In genomic region chr5:140574165-140574564, GRCh38 we compare ENCODE assay signal across 21 cellular contexts. TPM values are rescaled to one million over a fixed set of nuclear protein-coding genes. Genes with fewer than 3 reads are reported as not detected.
A peak's percentile ranks its signal among the peaks of the same experiment; 100 is the strongest.
DNase-seq lines count a peak whose midpoint lies in the region; ATAC-seq, FAIRE-seq and TF ChIP-seq lines count a peak whose summit lies in the region.
"Had no signal": no experiment of that assay in that cellular context is flagged by ENCODE, and none has a peak within 500 bp of the region (broad histone marks: within the 10 kb centered on the region; RNA-seq: fewer than 3 reads in every experiment).

No MANE protein-coding gene starts in this region.

- H3K27ac ChIP-seq in HepG2 (ENCODE audit: extremely low read length, insufficient read depth, low read length), result no peak overlapping the region
- H3K27ac ChIP-seq: BLaER1, cardiac muscle cell, SK-N-MC, stomach had no signal

- no peaks in the 10 kb centered on the region for H3K79me2 ChIP-seq in HepG2 (ENCODE audit: insufficient read depth, low read length)

- TF ChIP-seq EP300 in HepG2 (IDR thresholded peaks at IDR 0.05; ENCODE audit: low read depth in 2 of 2, low read length in 2 of 2), result no peak
- no peak for TF ChIP-seq EP300 in HepG2 (CRISPR knock-in tag; IDR thresholded peaks at IDR 0.05; ENCODE audit: borderline replicate concordance)

- no peak for TF ChIP-seq POLR2A in HepG2 (IDR thresholded peaks at IDR 0.05; ENCODE audit: insufficient read depth in 1 of 2, low read depth in 2 of 2, low read length in 2 of 2)

- no peak for TF ChIP-seq RAD21 in HepG2 (CRISPR knock-in tag; IDR thresholded peaks at IDR 0.05)

- no peaks in the 10 kb centered on the region for H4K20me1 ChIP-seq in HepG2 (ENCODE audit: insufficient read depth, low read length)
- H4K20me1 ChIP-seq: BLaER1 had no signal

- no peak overlapping the region for H3K9ac ChIP-seq in HepG2 (ENCODE audit: insufficient read depth, low read depth, low read length)
- H3K9ac ChIP-seq: BLaER1 had no signal

- WGBS in HepG2 (ENCODE audit: low lambda C conversion rate), result 8% methylated on average over 3 of the region's 3 CpGs

- no peaks in the 10 kb centered on the region for H3K9me3 ChIP-seq in HepG2 (ENCODE audit: low read length)
- H3K9me3 ChIP-seq: BLaER1, stomach had no signal

- peaks cover 47% of the 10 kb centered on the region for H3K4me1 ChIP-seq in HepG2 (ENCODE audit: insufficient read depth, low read length)

- POLR2A ChIA-PET in HepG2 (lab: Yijun Ruan, JAX), result no interaction called here

- H3K27ac Mint-ChIP-seq in activated T-cell treated with anti-CD3 and anti-CD28 coated beads, Interleukin-2, amount 50 U/mL, for 24 hours, result peak overlapping the region; percentile 33
- no peak overlapping the region for H3K27ac Mint-ChIP-seq in activated T-cell treated with anti-CD3 and anti-CD28 coated beads, Interleukin-2, amount 50 U/mL, for 72 hours
- H3K27ac Mint-ChIP-seq: activated naive CD8-positive, alpha-beta T cell treated with anti-CD3 and anti-CD28 coated beads, Interleukin-2, amount 10 ng/mL, durations not matched to agents 7 days and 5 days had no signal

- in situ Hi-C loops in HepG2 (cut with HindIII; ENCODE audit: extremely low pct_ligation_motif_present, low pct_unique_long_range_greater_than_20kb), result no loop called here

- H3K4me3 ChIP-seq in HepG2 (replicated peaks in 1 of 3; ENCODE audit: insufficient read depth in 1 of 3, low read depth in 2 of 3, low read length in 3 of 3), result no peak overlapping the region
- H3K4me3 ChIP-seq: BLaER1, cardiac muscle cell, SK-N-MC, stomach had no signal

- H3K27me3 ChIP-seq in HepG2 (ENCODE audit: control insufficient read depth in 1 of 2, insufficient read depth in 2 of 2, low read length in 2 of 2), result no peaks in the 10 kb centered on the region
- H3K27me3 ChIP-seq: BLaER1, cardiac muscle cell, stomach had no signal

- no peak for TF ChIP-seq CTCF in HepG2 (CRISPR knock-in tag; IDR thresholded peaks at IDR 0.05)

- H3K27me3 Mint-ChIP-seq in activated T-cell treated with anti-CD3 and anti-CD28 coated beads, Interleukin-2, amount 50 U/mL, for 24 hours, result no peaks in the 10 kb centered on the region
- no peaks in the 10 kb centered on the region for H3K27me3 Mint-ChIP-seq in activated T-cell treated with anti-CD3 and anti-CD28 coated beads, Interleukin-2, amount 50 U/mL, for 72 hours (ENCODE audit: low read depth)
- H3K27me3 Mint-ChIP-seq: activated naive CD8-positive, alpha-beta T cell treated with anti-CD3 and anti-CD28 coated beads, Interleukin-2, amount 10 ng/mL, durations not matched to agents 7 days and 5 days; naive thymus-derived CD8-positive, alpha-beta T cell had no signal

- CTCF ChIA-PET in HepG2 (lab: Yijun Ruan, JAX; ENCODE audit: low intra/inter-chr PET ratio, low total read pairs), result interaction anchor here (4.0 kb wide), 1 partner anchor 61 kb away, joined by 11 read pairs; no protein-coding TSS in a partner anchor

- H3K4me2 ChIP-seq in HepG2 (ENCODE audit: low read depth, low read length), result peak overlapping the region; percentile 52
- H3K4me2 ChIP-seq: BLaER1 had no signal

- no TSS peak for BruUV-seq in HepG2 (replicated peaks; lab: Mats Ljungman, UMichigan)

- peaks cover 16% of the 10 kb centered on the region for H3K36me3 Mint-ChIP-seq in activated T-cell treated with anti-CD3 and anti-CD28 coated beads, Interleukin-2, amount 50 U/mL, for 24 hours (ENCODE audit: low read depth)
- H3K36me3 Mint-ChIP-seq in activated T-cell treated with anti-CD3 and anti-CD28 coated beads, Interleukin-2, amount 50 U/mL, for 72 hours (ENCODE audit: insufficient read depth in 2 of 2), result peaks cover 0 to 2% of the 10 kb centered on the region in 2 donors

- no peaks in the 10 kb centered on the region for H3K9me3 Mint-ChIP-seq in activated T-cell treated with anti-CD3 and anti-CD28 coated beads, Interleukin-2, amount 50 U/mL, for 24 hours
- no peaks in the 10 kb centered on the region for H3K9me3 Mint-ChIP-seq in activated T-cell treated with anti-CD3 and anti-CD28 coated beads, Interleukin-2, amount 50 U/mL, for 72 hours
- H3K9me3 Mint-ChIP-seq: activated naive CD8-positive, alpha-beta T cell treated with anti-CD3 and anti-CD28 coated beads, Interleukin-2, amount 10 ng/mL, durations not matched to agents 7 days and 5 days; naive thymus-derived CD8-positive, alpha-beta T cell had no signal

- H3K4me1 Mint-ChIP-seq in activated T-cell treated with anti-CD3 and anti-CD28 coated beads, Interleukin-2, amount 50 U/mL, for 24 hours (ENCODE audit: low read depth), result peaks cover 16% of the 10 kb centered on the region
- peaks cover 9% of the 10 kb centered on the region for H3K4me1 Mint-ChIP-seq in activated T-cell treated with anti-CD3 and anti-CD28 coated beads, Interleukin-2, amount 50 U/mL, for 72 hours (ENCODE audit: low read depth)

- no peak overlapping the region for H3K4me3 Mint-ChIP-seq in activated T-cell treated with anti-CD3 and anti-CD28 coated beads, Interleukin-2, amount 50 U/mL, for 24 hours
- H3K4me3 Mint-ChIP-seq in activated T-cell treated with anti-CD3 and anti-CD28 coated beads, Interleukin-2, amount 50 U/mL, for 72 hours, result no peak overlapping the region
- H3K4me3 Mint-ChIP-seq: activated naive CD8-positive, alpha-beta T cell treated with anti-CD3 and anti-CD28 coated beads, Interleukin-2, amount 10 ng/mL, durations not matched to agents 7 days and 5 days; naive thymus-derived CD8-positive, alpha-beta T cell had no signal

- intact Hi-C loops in HepG2 (cut with micrococcal nuclease; ENCODE audit: unreplicated experiment) (loop anchor here (2.0 kb wide), 1 partner anchor 37 kb away; no protein-coding TSS in a partner anchor), sciatic nerve (cut with DNase I) (no loop called here)

- no peak for DNase-seq in activated T-cell treated with anti-CD3 and anti-CD28 coated beads, Interleukin-2, amount 50 U/mL, for 24 hours
- DNase-seq in activated T-cell treated with anti-CD3 and anti-CD28 coated beads, Interleukin-2, amount 50 U/mL, for 72 hours, result no peak
- DNase-seq in amniotic epithelial cell (ENCODE audit: low read depth) (peak; percentile 92), HepG2 (ENCODE audit: low spot score) (no peak), sciatic nerve (ENCODE audit: low spot score) (no peak), T-helper 9 cell (no peak), NCI-H69 (lab: John Stamatoyannopoulos, UW) (no peak)
- no peak for DNase-seq in NK-92 treated with Interleukin-12 subunit alpha and Interleukin-12 subunit beta, amount 100 ng/mL, for 24 hours (lab: John Stamatoyannopoulos, UW)
- DNase-seq: activated CD4-positive, alpha-beta T cell treated with anti-CD3 and anti-CD28 coated beads, Interleukin-2, amount 50 U/mL, for 4 hours; activated naive CD8-positive, alpha-beta T cell treated with anti-CD3 and anti-CD28 coated beads, Interleukin-2, amount 10 ng/mL, durations not matched to agents 7 days and 5 days; activated T-cell treated with anti-CD3 and anti-CD28 coated beads, Interleukin-2, amount 50 U/mL, for 48 hours; naive thymus-derived CD8-positive, alpha-beta T cell; NCI-H526 treated with DMSO at 0.1 percent for 48 hours; retina; stomach had no signal

- no peak for FAIRE-seq in HepG2 (lab: Jason Lieb, UNC)
- FAIRE-seq: H1, TTC549 had no signal

- ATAC-seq in activated T-cell treated with anti-CD3 and anti-CD28 coated beads, Interleukin-2, amount 50 U/mL, for 72 hours (replicated peaks in 1 of 2), result no peak
- peak; percentile 18; the same call in 1 of the 3 replicates for ATAC-seq in HepG2
- ATAC-seq in sciatic nerve, result peak; percentile 64
- ATAC-seq: naive thymus-derived CD8-positive, alpha-beta T cell had no signal

- H3K36me3 ChIP-seq in HepG2 (replicated peaks in 1 of 2; ENCODE audit: control insufficient read depth in 1 of 2, insufficient read depth in 2 of 2, low read length in 2 of 2), result no peaks in the 10 kb centered on the region
- H3K36me3 ChIP-seq: cardiac muscle cell had no signal

- H2AFZ ChIP-seq in HepG2 (ENCODE audit: low read length), result peak overlapping the region; percentile 56

RNA-seq across cellular contexts. Expression of gene SLC35A4, which starts 9.5 kb away (rescaled TPM):
- 10 to 100 TPM; 52.7 to 69.3 TPM for total RNA-seq in activated T-cell treated with anti-CD3 and anti-CD28 coated beads, Interleukin-2, amount 50 U/mL, for 72 hours
- total RNA-seq in HepG2 (2016; rRNA removed; fragmentation: Illumina TruSeq; extraction: Trizol), result 0.71 and 0.95 TPM in 2 replicates
- 0.18 and 0.20 TPM in 2 replicates for total RNA-seq in HepG2 (2016; cell fraction: cytosol; rRNA removed; fragmentation: Illumina TruSeq; extraction: Trizol; ENCODE audit: low read depth)
- 0.55 and 1.4 TPM in 2 replicates for total RNA-seq in HepG2 (2016; cell fraction: insoluble cytoplasmic fraction; rRNA removed; fragmentation: Illumina TruSeq; extraction: Trizol)
- total RNA-seq in HepG2 (2016; cell fraction: membrane; rRNA removed; fragmentation: Illumina TruSeq; extraction: Trizol), result 1.3 TPM in 2 replicates
- total RNA-seq in HepG2 (2016; cell fraction: nucleus; rRNA removed; fragmentation: Illumina TruSeq; extraction: Trizol), result 0.50 and 1.2 TPM in 2 replicates
- polyA plus RNA-seq in HepG2 (2011; rRNA removed), result 4.0 and 5.0 TPM in 2 replicates
- 2.0 and 2.4 TPM in 2 replicates for polyA plus RNA-seq in HepG2 (2011; cell fraction: cytosol; rRNA removed)
- polyA plus RNA-seq in HepG2 (2011; cell fraction: nucleus; rRNA removed), result 1.8 and 2.8 TPM in 2 replicates
- polyA plus RNA-seq in HepG2 (2012), result 1.7 and 2.1 TPM in 2 replicates
- polyA plus RNA-seq in HepG2 (2016; cell fraction: cytosol; fragmentation: Illumina TruSeq; extraction: Trizol; ENCODE audit: low read depth), result 0.37 and 0.50 TPM in 2 replicates
- 1.2 and 1.3 TPM in 2 replicates for polyA plus RNA-seq in HepG2 (2016; cell fraction: insoluble cytoplasmic fraction; fragmentation: Illumina TruSeq; extraction: Trizol; ENCODE audit: low read depth)
- polyA plus RNA-seq in HepG2 (2016; cell fraction: membrane; fragmentation: Illumina TruSeq; extraction: Trizol; ENCODE audit: low read depth), result 1.8 TPM in 2 replicates
- 1.0 and 1.4 TPM in 2 replicates for polyA plus RNA-seq in HepG2 (2016; cell fraction: nucleus; fragmentation: Illumina TruSeq; extraction: Trizol; ENCODE audit: insufficient read depth, low read depth)
- 4.2 and 169 TPM in 2 replicates for polyA minus RNA-seq in HepG2 (2011; rRNA and poly(A)+ RNA removed; ENCODE audit: low replicate concordance)
- 0.79 TPM in 2 replicates for polyA minus RNA-seq in HepG2 (2011; cell fraction: cytosol; rRNA and poly(A)+ RNA removed)
- polyA minus RNA-seq in HepG2 (2011; cell fraction: nucleus; rRNA and poly(A)+ RNA removed), result 1.0 and 1.5 TPM in 2 replicates
- 37.9 TPM for total RNA-seq in sciatic nerve

RNA-seq across cellular contexts. Expression of gene APBB3, which starts 9.8 kb away (rescaled TPM):
- 10 to 100 TPM; 33.8 to 38.2 TPM for total RNA-seq in activated T-cell treated with anti-CD3 and anti-CD28 coated beads, Interleukin-2, amount 50 U/mL, for 72 hours
- total RNA-seq in HepG2 (2016; rRNA removed; fragmentation: Illumina TruSeq; extraction: Trizol), result 0.22 and 0.38 TPM in 2 replicates
- not detected in 2 replicates for total RNA-seq in HepG2 (2016; cell fraction: cytosol; rRNA removed; fragmentation: Illumina TruSeq; extraction: Trizol; ENCODE audit: low read depth)
- 0.24 TPM in 1 of 2 replicates, not detected in the other for total RNA-seq in HepG2 (2016; cell fraction: insoluble cytoplasmic fraction; rRNA removed; fragmentation: Illumina TruSeq; extraction: Trizol)
- total RNA-seq in HepG2 (2016; cell fraction: membrane; rRNA removed; fragmentation: Illumina TruSeq; extraction: Trizol), result not detected in 2 replicates
- total RNA-seq in HepG2 (2016; cell fraction: nucleus; rRNA removed; fragmentation: Illumina TruSeq; extraction: Trizol), result 0.43 and 0.78 TPM in 2 replicates
- 0.78 and 1.4 TPM in 2 replicates for polyA plus RNA-seq in HepG2 (2011; rRNA removed)
- polyA plus RNA-seq in HepG2 (2011; cell fraction: cytosol; rRNA removed), result 0.17 and 0.21 TPM in 2 replicates
- 9.0 and 9.1 TPM in 2 replicates for polyA plus RNA-seq in HepG2 (2011; cell fraction: nucleus; rRNA removed)
- 0.38 and 0.51 TPM in 2 replicates for polyA plus RNA-seq in HepG2 (2012)
- not detected in 2 replicates for polyA plus RNA-seq in HepG2 (2016; cell fraction: cytosol; fragmentation: Illumina TruSeq; extraction: Trizol; ENCODE audit: low read depth)
- polyA plus RNA-seq in HepG2 (2016; cell fraction: insoluble cytoplasmic fraction; fragmentation: Illumina TruSeq; extraction: Trizol; ENCODE audit: low read depth), result not detected in 2 replicates
- not detected in 2 replicates for polyA plus RNA-seq in HepG2 (2016; cell fraction: membrane; fragmentation: Illumina TruSeq; extraction: Trizol; ENCODE audit: low read depth)
- 1.9 and 2.0 TPM in 2 replicates for polyA plus RNA-seq in HepG2 (2016; cell fraction: nucleus; fragmentation: Illumina TruSeq; extraction: Trizol; ENCODE audit: insufficient read depth, low read depth)
- polyA minus RNA-seq in HepG2 (2011; rRNA and poly(A)+ RNA removed; ENCODE audit: low replicate concordance), result 0.68 and 26.5 TPM in 2 replicates
- 0.70 TPM in 1 of 2 replicates, not detected in the other for polyA minus RNA-seq in HepG2 (2011; cell fraction: cytosol; rRNA and poly(A)+ RNA removed)
- polyA minus RNA-seq in HepG2 (2011; cell fraction: nucleus; rRNA and poly(A)+ RNA removed), result 1.3 and 3.2 TPM in 2 replicates
- 43.1 TPM for total RNA-seq in sciatic nerve

RNA-seq across cellular contexts. Expression of gene SRA1, which starts 16.9 kb away (rescaled TPM):
- 10 to 100 TPM; 50.8 to 61.1 TPM for total RNA-seq in activated T-cell treated with anti-CD3 and anti-CD28 coated beads, Interleukin-2, amount 50 U/mL, for 72 hours
- total RNA-seq in HepG2 (2016; rRNA removed; fragmentation: Illumina TruSeq; extraction: Trizol) (32.8 and 38.1 TPM in 2 replicates), sciatic nerve (23.2 TPM)
- 39.0 and 47.9 TPM in 2 replicates for total RNA-seq in HepG2 (2016; cell fraction: cytosol; rRNA removed; fragmentation: Illumina TruSeq; extraction: Trizol; ENCODE audit: low read depth)
- 31.9 and 32.7 TPM in 2 replicates for total RNA-seq in HepG2 (2016; cell fraction: insoluble cytoplasmic fraction; rRNA removed; fragmentation: Illumina TruSeq; extraction: Trizol)
- 39.6 and 41.8 TPM in 2 replicates for total RNA-seq in HepG2 (2016; cell fraction: membrane; rRNA removed; fragmentation: Illumina TruSeq; extraction: Trizol)
- 15.1 and 15.3 TPM in 2 replicates for total RNA-seq in HepG2 (2016; cell fraction: nucleus; rRNA removed; fragmentation: Illumina TruSeq; extraction: Trizol)
- 14.2 and 15.6 TPM in 2 replicates for polyA plus RNA-seq in HepG2 (2011; rRNA removed)
- polyA plus RNA-seq in HepG2 (2011; cell fraction: cytosol; rRNA removed), result 16.8 and 19.0 TPM in 2 replicates
- polyA plus RNA-seq in HepG2 (2011; cell fraction: nucleus; rRNA removed), result 9.8 and 10.4 TPM in 2 replicates
- 11.6 and 17.9 TPM in 2 replicates for polyA plus RNA-seq in HepG2 (2012)
- 62.2 and 65.0 TPM in 2 replicates for polyA plus RNA-seq in HepG2 (2016; cell fraction: cytosol; fragmentation: Illumina TruSeq; extraction: Trizol; ENCODE audit: low read depth)
- polyA plus RNA-seq in HepG2 (2016; cell fraction: insoluble cytoplasmic fraction; fragmentation: Illumina TruSeq; extraction: Trizol; ENCODE audit: low read depth), result 33.8 and 43.4 TPM in 2 replicates
- polyA plus RNA-seq in HepG2 (2016; cell fraction: membrane; fragmentation: Illumina TruSeq; extraction: Trizol; ENCODE audit: low read depth), result 38.5 and 50.1 TPM in 2 replicates
- polyA plus RNA-seq in HepG2 (2016; cell fraction: nucleus; fragmentation: Illumina TruSeq; extraction: Trizol; ENCODE audit: insufficient read depth, low read depth), result 26.2 and 27.3 TPM in 2 replicates
- 8.3 and 20.3 TPM in 2 replicates for polyA minus RNA-seq in HepG2 (2011; rRNA and poly(A)+ RNA removed; ENCODE audit: low replicate concordance)
- polyA minus RNA-seq in HepG2 (2011; cell fraction: cytosol; rRNA and poly(A)+ RNA removed), result 8.6 and 9.0 TPM in 2 replicates
- polyA minus RNA-seq in HepG2 (2011; cell fraction: nucleus; rRNA and poly(A)+ RNA removed), result 10.8 and 11.3 TPM in 2 replicates

RNA-seq across cellular contexts. Expression of gene EIF4EBP3, which starts 26.7 kb away (rescaled TPM):
- total RNA-seq in activated T-cell treated with anti-CD3 and anti-CD28 coated beads, Interleukin-2, amount 50 U/mL, for 72 hours, result 10 to 100 TPM; 14.4 to 16.8 TPM
- 1.7 and 1.9 TPM in 2 replicates for total RNA-seq in HepG2 (2016; rRNA removed; fragmentation: Illumina TruSeq; extraction: Trizol)
- 0.91 and 1.5 TPM in 2 replicates for total RNA-seq in HepG2 (2016; cell fraction: cytosol; rRNA removed; fragmentation: Illumina TruSeq; extraction: Trizol; ENCODE audit: low read depth)
- 0.37 and 1.7 TPM in 2 replicates for total RNA-seq in HepG2 (2016; cell fraction: insoluble cytoplasmic fraction; rRNA removed; fragmentation: Illumina TruSeq; extraction: Trizol)
- 1.1 and 1.7 TPM in 2 replicates for total RNA-seq in HepG2 (2016; cell fraction: membrane; rRNA removed; fragmentation: Illumina TruSeq; extraction: Trizol)
- total RNA-seq in HepG2 (2016; cell fraction: nucleus; rRNA removed; fragmentation: Illumina TruSeq; extraction: Trizol), result not detected in 2 replicates
- 0.31 and 0.61 TPM in 2 replicates for polyA plus RNA-seq in HepG2 (2011; rRNA removed)
- 0.54 and 0.85 TPM in 2 replicates for polyA plus RNA-seq in HepG2 (2011; cell fraction: cytosol; rRNA removed)
- polyA plus RNA-seq in HepG2 (2011; cell fraction: nucleus; rRNA removed), result 1.5 and 2.3 TPM in 2 replicates
- polyA plus RNA-seq in HepG2 (2012), result 1.8 and 6.3 TPM in 2 replicates
- 1.5 TPM in 2 replicates for polyA plus RNA-seq in HepG2 (2016; cell fraction: cytosol; fragmentation: Illumina TruSeq; extraction: Trizol; ENCODE audit: low read depth)
- 0.44 and 2.1 TPM in 2 replicates for polyA plus RNA-seq in HepG2 (2016; cell fraction: insoluble cytoplasmic fraction; fragmentation: Illumina TruSeq; extraction: Trizol; ENCODE audit: low read depth)
- polyA plus RNA-seq in HepG2 (2016; cell fraction: membrane; fragmentation: Illumina TruSeq; extraction: Trizol; ENCODE audit: low read depth), result 2.5 and 3.0 TPM in 2 replicates
- polyA plus RNA-seq in HepG2 (2016; cell fraction: nucleus; fragmentation: Illumina TruSeq; extraction: Trizol; ENCODE audit: insufficient read depth, low read depth), result 9.1 and 9.5 TPM in 2 replicates
- polyA minus RNA-seq in HepG2 (2011; rRNA and poly(A)+ RNA removed; ENCODE audit: low replicate concordance), result 2.0 TPM in 1 of 2 replicates, not detected in the other
- 1.1 and 1.2 TPM in 2 replicates for polyA minus RNA-seq in HepG2 (2011; cell fraction: cytosol; rRNA and poly(A)+ RNA removed)
- not detected in 2 replicates for polyA minus RNA-seq in HepG2 (2011; cell fraction: nucleus; rRNA and poly(A)+ RNA removed)
- total RNA-seq in sciatic nerve, result 12.6 TPM
- total RNA-seq: A172 had no signal

RNA-seq across cellular contexts. Expression of gene CD14, which starts 58.8 kb away (rescaled TPM):
- under 1 TPM in 1 of 2 donors, not detected in 1; 0.41 TPM for total RNA-seq in activated T-cell treated with anti-CD3 and anti-CD28 coated beads, Interleukin-2, amount 50 U/mL, for 72 hours
- total RNA-seq in HepG2 (2016; rRNA removed; fragmentation: Illumina TruSeq; extraction: Trizol) (0.70 and 1.7 TPM in 2 replicates), sciatic nerve (107 TPM)
- total RNA-seq in HepG2 (2016; cell fraction: cytosol; rRNA removed; fragmentation: Illumina TruSeq; extraction: Trizol; ENCODE audit: low read depth), result 0.35 and 0.40 TPM in 2 replicates
- 1.4 TPM in 2 replicates for total RNA-seq in HepG2 (2016; cell fraction: insoluble cytoplasmic fraction; rRNA removed; fragmentation: Illumina TruSeq; extraction: Trizol)
- 0.22 and 0.31 TPM in 2 replicates for total RNA-seq in HepG2 (2016; cell fraction: membrane; rRNA removed; fragmentation: Illumina TruSeq; extraction: Trizol)
- 1.5 and 1.7 TPM in 2 replicates for total RNA-seq in HepG2 (2016; cell fraction: nucleus; rRNA removed; fragmentation: Illumina TruSeq; extraction: Trizol)
- 4.7 and 9.8 TPM in 2 replicates for polyA plus RNA-seq in HepG2 (2011; rRNA removed)
- 4.5 and 5.6 TPM in 2 replicates for polyA plus RNA-seq in HepG2 (2011; cell fraction: cytosol; rRNA removed)
- polyA plus RNA-seq in HepG2 (2011; cell fraction: nucleus; rRNA removed), result 3.9 and 7.5 TPM in 2 replicates
- polyA plus RNA-seq in HepG2 (2012), result 2.7 and 8.6 TPM in 2 replicates
- 0.16 and 0.26 TPM in 2 replicates for polyA plus RNA-seq in HepG2 (2016; cell fraction: cytosol; fragmentation: Illumina TruSeq; extraction: Trizol; ENCODE audit: low read depth)
- 0.59 and 0.86 TPM in 2 replicates for polyA plus RNA-seq in HepG2 (2016; cell fraction: insoluble cytoplasmic fraction; fragmentation: Illumina TruSeq; extraction: Trizol; ENCODE audit: low read depth)
- polyA plus RNA-seq in HepG2 (2016; cell fraction: membrane; fragmentation: Illumina TruSeq; extraction: Trizol; ENCODE audit: low read depth), result 0.15 and 0.20 TPM in 2 replicates
- polyA plus RNA-seq in HepG2 (2016; cell fraction: nucleus; fragmentation: Illumina TruSeq; extraction: Trizol; ENCODE audit: insufficient read depth, low read depth), result 1.8 and 4.1 TPM in 2 replicates
- polyA minus RNA-seq in HepG2 (2011; rRNA and poly(A)+ RNA removed; ENCODE audit: low replicate concordance), result 0.16 and 4.7 TPM in 2 replicates
- 2.6 and 4.0 TPM in 2 replicates for polyA minus RNA-seq in HepG2 (2011; cell fraction: cytosol; rRNA and poly(A)+ RNA removed)
- 0.90 and 1.5 TPM in 2 replicates for polyA minus RNA-seq in HepG2 (2011; cell fraction: nucleus; rRNA and poly(A)+ RNA removed)
- total RNA-seq: A172, H1 had no signal

Comparison
In these comparisons a context has a peak if more than half of its experiments do, and no peak if none do; other contexts are left out.
1. ATAC-seq: peak in HepG2 (single experiment) and sciatic nerve (single experiment); none in activated T-cell treated with anti-CD3 and anti-CD28 coated beads, Interleukin-2, amount 50 U/mL, for 72 hours (0 of 2).
2. RNA of gene SLC35A4, which starts 9.5 kb away (total RNA-seq): 52.7 to 69.3 TPM in activated T-cell treated with anti-CD3 and anti-CD28 coated beads, Interleukin-2, amount 50 U/mL, for 72 hours and 37.9 TPM in sciatic nerve (single experiment); 0.18 to 1.4 TPM in HepG2; every median in the first group is over 10 times any median in the second.
3. RNA of gene APBB3, which starts 9.8 kb away (total RNA-seq): 43.1 TPM in sciatic nerve (single experiment) and 33.8 to 38.2 TPM in activated T-cell treated with anti-CD3 and anti-CD28 coated beads, Interleukin-2, amount 50 U/mL, for 72 hours; 0.22 to 0.78 TPM in HepG2; every median in the first group is over 10 times any median in the second.